Comparison of ENCODE assay signal across 9 cellular contexts in the genomic region with DNA sequence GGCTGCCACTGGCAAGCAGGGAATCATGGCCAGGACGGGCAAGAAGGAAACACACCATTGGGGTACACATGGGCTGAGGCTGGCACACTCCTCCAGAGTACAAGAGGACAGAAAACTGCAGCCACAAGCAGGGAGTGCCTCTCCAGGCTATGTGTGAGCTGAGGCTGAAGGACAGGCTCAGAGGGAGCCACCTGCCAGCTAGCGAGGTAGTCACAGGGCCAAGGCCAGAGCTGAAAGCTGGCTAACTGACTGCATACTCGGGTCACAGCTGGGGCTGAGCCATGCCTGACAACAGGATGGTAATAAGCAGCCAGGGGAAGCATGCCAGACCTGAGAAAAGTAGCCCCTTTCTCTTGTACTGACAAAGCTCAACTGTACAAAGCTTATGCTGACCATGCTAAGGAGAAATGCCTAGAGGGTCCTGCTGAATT. TPM values are rescaled to one million over a fixed set of nuclear protein-coding genes. Genes with fewer than 3 reads are reported as not detected.
DNase-seq lines count a peak whose midpoint lies in the region; ATAC-seq and TF ChIP-seq lines count a peak whose summit lies in the region.
"Had no signal": no experiment of that assay in that cellular context is flagged by ENCODE, and none has a peak within 500 bp of the region (broad histone marks: within the 10 kb centered on the region; RNA-seq: fewer than 3 reads in every experiment).

No MANE protein-coding gene starts in this region.

- H3K4me3 Mint-ChIP-seq in stimulated activated effector memory CD8-positive, alpha-beta T cell treated with anti-CD3 and anti-CD28 coated beads, Interleukin-12 subunit alpha, Interleukin-12 subunit beta, amount 100 ng/mL, for 72 hours, result no peak overlapping the region

- no peaks in the 10 kb centered on the region for H3K9me3 Mint-ChIP-seq in stimulated activated effector memory CD8-positive, alpha-beta T cell treated with anti-CD3 and anti-CD28 coated beads, Interleukin-12 subunit alpha, Interleukin-12 subunit beta, amount 100 ng/mL, for 72 hours

- H3K4me3 ChIP-seq in RWPE2 (ENCODE audit: severe bottlenecking) (no peak overlapping the region), hepatocyte (no peak overlapping the region), ascending aorta (no peak overlapping the region)

- peak overlapping the region; percentile 65 for H3K27ac Mint-ChIP-seq in stimulated activated effector memory CD8-positive, alpha-beta T cell treated with anti-CD3 and anti-CD28 coated beads, Interleukin-12 subunit alpha, Interleukin-12 subunit beta, amount 100 ng/mL, for 72 hours

- H3K36me3 ChIP-seq in RWPE2 (ENCODE audit: low read depth) (peaks cover 9% of the 10 kb centered on the region), hepatocyte (replicated peaks; ENCODE audit: insufficient read depth, low read depth) (no peaks in the 10 kb centered on the region), ascending aorta (peaks cover 0 to 6% of the 10 kb centered on the region in 2 donors)

- peaks cover 7% of the 10 kb centered on the region for H3K4me1 Mint-ChIP-seq in stimulated activated effector memory CD8-positive, alpha-beta T cell treated with anti-CD3 and anti-CD28 coated beads, Interleukin-12 subunit alpha, Interleukin-12 subunit beta, amount 100 ng/mL, for 72 hours

- H3K79me2 ChIP-seq in hepatocyte, result no peaks in the 10 kb centered on the region

- H3K27ac ChIP-seq in RWPE2 (ENCODE audit: poor library complexity, severe bottlenecking) (no peak overlapping the region), hepatocyte (no peak overlapping the region), ascending aorta (peak overlapping the region in 1 of 2 donors; percentile 32)
- H3K27ac ChIP-seq: 22Rv1 had no signal

- peaks cover 26% of the 10 kb centered on the region for H3K36me3 Mint-ChIP-seq in stimulated activated effector memory CD8-positive, alpha-beta T cell treated with anti-CD3 and anti-CD28 coated beads, Interleukin-12 subunit alpha, Interleukin-12 subunit beta, amount 100 ng/mL, for 72 hours

- ATAC-seq in RWPE2 (ENCODE audit: low read depth), result peak; percentile 24; the same call in 2 of the 3 replicates
- no peak for ATAC-seq in stimulated activated effector memory CD8-positive, alpha-beta T cell treated with anti-CD3 and anti-CD28 coated beads, Interleukin-12 subunit alpha, Interleukin-12 subunit beta, amount 100 ng/mL, for 72 hours

- DNase-seq in DMS 273 (lab: John Stamatoyannopoulos, UW; ENCODE audit: unreplicated experiment), result peak; percentile 23
- DNase-seq in DMS 273 treated with DMSO at 0.1 percent for 48 hours (lab: John Stamatoyannopoulos, UW), result no peak
- no peak for DNase-seq in RWPE2 (ENCODE audit: low spot score)
- peak; percentile 17 for DNase-seq in hepatocyte (ENCODE audit: low spot score)
- DNase-seq in stimulated activated effector memory CD8-positive, alpha-beta T cell treated with anti-CD3 and anti-CD28 coated beads, Interleukin-12 subunit alpha, Interleukin-12 subunit beta, amount 100 ng/mL, for 72 hours (ENCODE audit: low spot score in 2 of 2), result no peak
- DNase-seq in H4 (ENCODE audit: low spot score), result no peak
- no peak for DNase-seq in ascending aorta (ENCODE audit: low spot score in 2 of 2)
- DNase-seq in cerebellar nuclear complex (lab: John Stamatoyannopoulos, UW), result no peak

- no peaks in the 10 kb centered on the region for H4K20me1 ChIP-seq in hepatocyte (ENCODE audit: insufficient read depth, poor library complexity, severe bottlenecking)

- H3K9me2 ChIP-seq in hepatocyte (replicated peaks; ENCODE audit: insufficient read depth), result no peaks in the 10 kb centered on the region

- intact Hi-C loops in ascending aorta (cut with DNase I), result loop anchor here (5.0 kb wide), 1 partner anchor 142 kb away; no protein-coding TSS in a partner anchor

- H3K4me1 ChIP-seq in RWPE2 (ENCODE audit: insufficient read depth, poor library complexity, severe bottlenecking) (no peaks in the 10 kb centered on the region), hepatocyte (ENCODE audit: insufficient read depth) (no peaks in the 10 kb centered on the region), ascending aorta (no peaks in the 10 kb centered on the region)

- no peaks in the 10 kb centered on the region for H3K27me3 ChIP-seq in RWPE2 (ENCODE audit: insufficient read depth, poor library complexity, severe bottlenecking)
- H3K27me3 ChIP-seq in hepatocyte, result no peaks in the 10 kb centered on the region
- H3K27me3 ChIP-seq in ascending aorta, result no peaks in the 10 kb centered on the region

- TF ChIP-seq CTCF in RWPE2 (IDR thresholded peaks at IDR 0.05; ENCODE audit: poor library complexity, severe bottlenecking) (no peak), hepatocyte (IDR thresholded peaks at IDR 0.05; ENCODE audit: poor library complexity) (no peak), ascending aorta (IDR thresholded peaks at IDR 0.05) (no peak)

- no peak overlapping the region for H2AFZ ChIP-seq in hepatocyte

- H3K4me2 ChIP-seq in hepatocyte, result no peak overlapping the region

- WGBS in hepatocyte (ENCODE audit: low lambda C conversion rate, missing lambda C conversion rate), result 73% methylated on average over 3 of the region's 3 CpGs

- H3K9me3 ChIP-seq in RWPE2 (ENCODE audit: severe bottlenecking), result no peaks in the 10 kb centered on the region
- H3K9me3 ChIP-seq in hepatocyte (ENCODE audit: low read depth), result no peaks in the 10 kb centered on the region
- H3K9me3 ChIP-seq in ascending aorta, result no peaks in the 10 kb centered on the region

RNA-seq across cellular contexts. Expression of gene KIF5B, which starts 52.0 kb away (rescaled TPM):
- total RNA-seq in hepatocyte (131 and 141 TPM in 2 replicates), ascending aorta (78.1 TPM)
- polyA plus RNA-seq in hepatocyte, result 51.1 and 51.6 TPM in 2 replicates
- 35.4 and 55.4 TPM in 2 replicates for total RNA-seq in H4 (2014; rRNA removed; shearing (Covaris generic))

Comparison
In these comparisons a context has a peak if more than half of its experiments do, and no peak if none do; other contexts are left out.
1. DNase-seq: peak in DMS 273 (single experiment) and hepatocyte (single experiment); none in DMS 273 treated with DMSO at 0.1 percent for 48 hours (single experiment), RWPE2 (single experiment), stimulated activated effector memory CD8-positive, alpha-beta T cell treated with anti-CD3 and anti-CD28 coated beads, Interleukin-12 subunit alpha, Interleukin-12 subunit beta, amount 100 ng/mL, for 72 hours (0 of 2), H4 (single experiment), ascending aorta (0 of 2) and cerebellar nuclear complex (0 of 2).